Comparison of ENCODE assay signal across 1 cellular context in genomic region chr2:61764035-61764800, GRCh38.
TF ChIP-seq lines count a peak whose summit lies in the region.

No MANE protein-coding gene starts in this region.

TF ChIP-seq in K562, 482 proteins besides CTCF, POLR2A, EP300 and RAD21 (continued from another document and continues in another):
- TF ChIP-seq DEAF1 (CRISPR knock-in tag; IDR thresholded peaks at IDR 0.05) (0 out of 2 replicates have a peak, but pooled peaks have one; percentile 5), REST (CRISPR knock-in tag; IDR thresholded peaks at IDR 0.05; ENCODE audit: low read depth) (peak; percentile 30; the same call in 1 of the 2 replicates), ARNT (IDR thresholded peaks at IDR 0.05) (peak; percentile 4 to 61; a peak in 1 of 4 replicates), ETS1 (conservative IDR thresholded peaks at IDR 0.05; ENCODE audit: control insufficient read depth, low read depth, low read length) (0 out of 2 replicates have a peak, but pooled peaks have one; percentile 41), NR2F6 (CRISPR knock-in tag; IDR thresholded peaks at IDR 0.05) (no peak; the same call in 1 of the 2 replicates), ZFX (CRISPR knock-in tag; IDR thresholded peaks at IDR 0.05) (peak; percentile 99), DMBX1 (CRISPR knock-in tag; IDR thresholded peaks at IDR 0.05; ENCODE audit: borderline replicate concordance) (peak; percentile 24; the same call in 1 of the 2 replicates), CHAMP1 (IDR thresholded peaks at IDR 0.05) (peak; percentile 51), ZFP30 (CRISPR knock-in tag; IDR thresholded peaks at IDR 0.05; ENCODE audit: borderline replicate concordance) (no peak), TCFL5 (CRISPR knock-in tag; conservative IDR thresholded peaks at IDR 0.05) (0 out of 2 replicates have a peak, but pooled peaks have one; percentile 21), TOE1 (IDR thresholded peaks at IDR 0.05; ENCODE audit: borderline replicate concordance) (0 out of 2 replicates have a peak, but pooled peaks have one; percentile 52), TOE1 (CRISPR knock-in tag; IDR thresholded peaks at IDR 0.05; ENCODE audit: borderline replicate concordance, low read depth) (no peak), RBM25 (IDR thresholded peaks at IDR 0.05; ENCODE audit: low read depth, low read length, severe bottlenecking) (no peak), L3MBTL2 (IDR thresholded peaks at IDR 0.05) (peak; percentile 98), NR2C2 (CRISPR knock-in tag; IDR thresholded peaks at IDR 0.05) (no peak), NR2C2 (tag; IDR thresholded peaks at IDR 0.05) (peak; percentile 83), HDAC2 (IDR thresholded peaks at IDR 0.05) (0 out of 2 replicates have a peak, but pooled peaks have one; percentile 6), NFE2L1 (tag; IDR thresholded peaks at IDR 0.05; ENCODE audit: borderline replicate concordance, low read depth) (no peak), CREB3 (tag; conservative IDR thresholded peaks at IDR 0.05; ENCODE audit: low read depth) (peak; percentile 80), POLR3A (IDR thresholded peaks at IDR 0.05; ENCODE audit: borderline replicate concordance, extremely low read depth, insufficient read depth, insufficient read length) (no peak), MTA2 (IDR thresholded peaks at IDR 0.05; ENCODE audit: low read depth) (no peak), PRDM10 (IDR thresholded peaks at IDR 0.05; ENCODE audit: partially characterized antibody) (peak; percentile 95), ZNF12 (CRISPR knock-in tag; IDR thresholded peaks at IDR 0.05) (peak; percentile 7; the same call in 1 of the 2 replicates), SIX5 (IDR thresholded peaks at IDR 0.05; ENCODE audit: borderline replicate concordance in 1 of 2, insufficient read depth in 1 of 2, low read depth in 1 of 2, low read length in 2 of 2) (peak; percentile 21 to 36; a peak in 1 of 4 replicates), ZNF384 (IDR thresholded peaks at IDR 0.05; ENCODE audit: low read depth, low read length) (no peak), STAT6 (CRISPR knock-in tag; IDR thresholded peaks at IDR 0.05) (0 out of 2 replicates have a peak, but pooled peaks have one; percentile 7), PBX2 (CRISPR knock-in tag; IDR thresholded peaks at IDR 0.05; ENCODE audit: low read depth) (no peak), PBX2 (tag; conservative IDR thresholded peaks at IDR 0.05; ENCODE audit: low read depth) (0 out of 2 replicates have a peak, but pooled peaks have one; percentile 15), KDM5B (IDR thresholded peaks at IDR 0.05; ENCODE audit: insufficient replicate concordance, low read depth, low read length) (peak; percentile 86), ELK3 (CRISPR knock-in tag; IDR thresholded peaks at IDR 0.05) (no peak), MBD2 (IDR thresholded peaks at IDR 0.05; ENCODE audit: borderline replicate concordance, low read depth) (peak; percentile 42), MEF2D (tag; conservative IDR thresholded peaks at IDR 0.05; ENCODE audit: low read depth) (peak; percentile 51; the same call in 1 of the 2 replicates), ZBTB2 (IDR thresholded peaks at IDR 0.05) (peak; percentile 62; the same call in 1 of the 2 replicates)
